In the genomic region with DNA sequence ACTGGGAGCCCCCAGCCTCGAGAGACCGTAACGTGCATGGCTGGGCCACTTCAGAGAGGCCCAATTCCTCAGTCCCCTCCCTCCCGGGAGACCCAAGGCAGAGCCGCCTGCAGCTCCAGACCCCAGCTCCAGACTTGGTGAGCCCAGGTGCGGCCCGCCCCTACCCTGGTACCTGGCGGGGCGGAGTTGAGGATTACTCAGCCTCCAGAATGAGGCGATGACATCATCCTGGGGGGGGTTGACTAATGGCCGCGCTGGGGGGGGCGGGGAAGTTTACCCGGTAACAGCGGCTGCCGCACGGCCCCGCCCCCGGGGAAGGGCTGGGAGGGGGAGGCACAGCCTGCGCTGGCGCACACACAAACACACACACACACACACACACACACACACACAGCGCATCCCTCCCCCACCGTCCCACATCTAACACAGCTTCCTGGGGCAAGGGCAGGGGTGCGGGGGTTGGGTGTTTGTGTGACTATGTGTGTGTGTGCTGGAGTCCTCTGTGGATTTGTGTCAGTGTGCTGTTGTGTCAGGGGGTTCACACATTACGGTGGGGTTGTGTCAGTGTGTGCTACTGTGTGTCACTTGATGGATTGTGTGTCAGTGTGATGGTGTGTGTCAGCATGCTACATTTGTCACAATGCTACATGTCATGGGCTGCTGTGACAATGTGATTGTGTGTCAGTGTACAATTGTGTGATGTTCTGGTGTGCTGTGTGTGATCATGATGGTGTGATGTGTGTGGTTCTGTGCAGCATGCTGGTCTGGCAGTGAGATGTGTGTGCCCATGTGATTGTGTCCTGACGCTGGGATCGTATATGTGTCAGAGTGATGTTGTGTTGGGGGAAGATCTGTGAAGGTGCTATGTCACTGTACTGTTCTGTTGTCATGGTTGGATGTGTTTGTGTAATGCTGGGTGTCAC, we compare ENCODE assay signal across 8 cellular contexts. TPM values are rescaled to one million over a fixed set of nuclear protein-coding genes. Genes with fewer than 3 reads are reported as not detected.
DNase-seq lines count a peak whose midpoint lies in the region; ATAC-seq and TF ChIP-seq lines count a peak whose summit lies in the region.

No MANE protein-coding gene starts in this region.

- peak; percentile 87 for DNase-seq in G401 (ENCODE audit: low spot score)
- peak; percentile 96 for DNase-seq in NCI-H2029 (lab: John Stamatoyannopoulos, UW)
- DNase-seq in activated CD4-positive, alpha-beta T cell treated with anti-CD3 and anti-CD28 coated beads for 36 hours, result peak; percentile 95
- peak in 37 of 61 donors; percentile 3 to 88 (median 43) for DNase-seq in caudate nucleus (lab: John Stamatoyannopoulos, UW)
- peak in 1 of 3 donors; percentile 83 for DNase-seq in right lobe of liver
- DNase-seq in stimulated activated CD8-positive, alpha-beta memory T cell treated with anti-CD3 and anti-CD28 coated beads, Interleukin-15, amount 100 ng/mL, for 48 hours (ENCODE audit: low read depth in 2 of 2), result peak; percentile 65 to 69
- no peak for DNase-seq in GF-D8 (lab: John Stamatoyannopoulos, UW)

- peaks cover 7% of the 10 kb centered on the region for H3K36me3 Mint-ChIP-seq in activated CD4-positive, alpha-beta T cell treated with anti-CD3 and anti-CD28 coated beads for 36 hours (ENCODE audit: low read depth)

- no peaks in the 10 kb centered on the region for H3K27me3 ChIP-seq in right lobe of liver

- H3K9me3 Mint-ChIP-seq in activated CD4-positive, alpha-beta T cell treated with anti-CD3 and anti-CD28 coated beads for 36 hours (ENCODE audit: low read depth), result no peaks in the 10 kb centered on the region

- H3K4me1 Mint-ChIP-seq in activated CD4-positive, alpha-beta T cell treated with anti-CD3 and anti-CD28 coated beads for 36 hours, result peaks cover 36% of the 10 kb centered on the region

- peaks cover 0 to 8% (median 0%) of the 10 kb centered on the region in 4 donors for H3K4me1 ChIP-seq in right lobe of liver

- no peak overlapping the region for H3K27ac Mint-ChIP-seq in activated CD4-positive, alpha-beta T cell treated with anti-CD3 and anti-CD28 coated beads for 36 hours

- H3K27ac ChIP-seq in caudate nucleus (ENCODE audit: low read depth, low read length) (no peak overlapping the region), right lobe of liver (no peak overlapping the region)

- CTCF ChIA-PET in activated CD4-positive, alpha-beta T cell treated with anti-CD3 and anti-CD28 coated beads for 36 hours (lab: Charles Lee), result interaction anchor here (1.2 kb wide), 1 partner anchor 30 kb away, joined by 6 read pairs; no protein-coding TSS in a partner anchor

- 15% methylated on average over 7 of the region's 27 CpGs for WGBS in right lobe of liver (ENCODE audit: insufficient coverage, low coverage, low lambda C conversion rate, missing lambda C conversion rate)

- no peaks in the 10 kb centered on the region for H3K9me3 ChIP-seq in right lobe of liver

- no peak overlapping the region for H3K4me3 ChIP-seq in right lobe of liver

- in situ Hi-C loops in G401 (cut with HindIII; ENCODE audit: low sequenced_read_pairs), result no loop called here

- no peak overlapping the region for H3K4me3 Mint-ChIP-seq in activated CD4-positive, alpha-beta T cell treated with anti-CD3 and anti-CD28 coated beads for 36 hours

- POLR2A ChIA-PET in activated CD4-positive, alpha-beta T cell treated with anti-CD3 and anti-CD28 coated beads for 36 hours (lab: Charles Lee), result interaction anchor here (0.7 to 0.9 kb wide), 2 partner anchors 8 to 16 kb away, joined by 3 read pairs; no protein-coding TSS in a partner anchor

- TF ChIP-seq POLR2A in right lobe of liver (IDR thresholded peaks at IDR 0.05), result no peak

- intact Hi-C loops in activated CD4-positive, alpha-beta T cell treated with anti-CD3 and anti-CD28 coated beads for 36 hours (cut with DNase I, micrococcal nuclease), result loop anchor here (1.0 to 10.0 kb wide), 5 partner anchors 10 to 454 kb away; a partner anchor contains a TSS
- intact Hi-C loops in right lobe of liver (cut with DNase I), result loop anchor here in 1 of 2 donors (5.0 to 10.0 kb wide), 2 partner anchors 34 to 96 kb away; no protein-coding TSS in a partner anchor

- no peak for TF ChIP-seq CTCF in right lobe of liver (IDR thresholded peaks at IDR 0.05)

- H3K36me3 ChIP-seq in right lobe of liver, result no peaks in the 10 kb centered on the region

- H3K27me3 Mint-ChIP-seq in activated CD4-positive, alpha-beta T cell treated with anti-CD3 and anti-CD28 coated beads for 36 hours, result peaks cover 3% of the 10 kb centered on the region

- peak; percentile 50 for ATAC-seq in activated CD4-positive, alpha-beta T cell treated with anti-CD3 and anti-CD28 coated beads for 36 hours
- peak; percentile 2 to 60 (median 6) for ATAC-seq in right lobe of liver
- no peak for ATAC-seq in GM21515 (IDR thresholded peaks at IDR 0.05; ENCODE audit: unreplicated experiment)

RNA-seq across cellular contexts. Expression of a gene that starts 10.3 kb away (rescaled TPM):
- 38.6 and 66.3 TPM in 2 replicates for total RNA-seq in G401 (2014; rRNA removed; shearing (Covaris generic))
- total RNA-seq in activated CD4-positive, alpha-beta T cell treated with anti-CD3 and anti-CD28 coated beads for 36 hours, result 10 to 100 TPM in 1 of 2 experiments, 1 to 10 TPM in 1; 8.1 to 12.0 TPM
- 1 to 10 TPM; 1.8 to 8.0 (median 3.1) TPM for total RNA-seq in right lobe of liver

RNA-seq across cellular contexts. Expression of a gene that starts 15.1 kb away (rescaled TPM):
- 16.5 and 22.2 TPM in 2 replicates for total RNA-seq in G401 (2014; rRNA removed; shearing (Covaris generic))
- 10 to 100 TPM; 22.4 to 30.6 TPM for total RNA-seq in activated CD4-positive, alpha-beta T cell treated with anti-CD3 and anti-CD28 coated beads for 36 hours
- 10 to 100 TPM in 2 of 6 experiments, 1 to 10 TPM in 4; 5.8 to 15.1 (median 9.1) TPM for total RNA-seq in right lobe of liver

RNA-seq across cellular contexts. Expression of a gene that starts 33.4 kb away (rescaled TPM):
- 7.0 and 11.0 TPM in 2 replicates for total RNA-seq in G401 (2014; rRNA removed; shearing (Covaris generic))
- 10 to 100 TPM; 11.7 to 13.2 TPM for total RNA-seq in activated CD4-positive, alpha-beta T cell treated with anti-CD3 and anti-CD28 coated beads for 36 hours
- total RNA-seq in right lobe of liver, result 1 to 10 TPM; 2.2 to 5.8 (median 4.4) TPM
